Comparison of ENCODE assay signal across 2 cellular contexts in the genomic region with DNA sequence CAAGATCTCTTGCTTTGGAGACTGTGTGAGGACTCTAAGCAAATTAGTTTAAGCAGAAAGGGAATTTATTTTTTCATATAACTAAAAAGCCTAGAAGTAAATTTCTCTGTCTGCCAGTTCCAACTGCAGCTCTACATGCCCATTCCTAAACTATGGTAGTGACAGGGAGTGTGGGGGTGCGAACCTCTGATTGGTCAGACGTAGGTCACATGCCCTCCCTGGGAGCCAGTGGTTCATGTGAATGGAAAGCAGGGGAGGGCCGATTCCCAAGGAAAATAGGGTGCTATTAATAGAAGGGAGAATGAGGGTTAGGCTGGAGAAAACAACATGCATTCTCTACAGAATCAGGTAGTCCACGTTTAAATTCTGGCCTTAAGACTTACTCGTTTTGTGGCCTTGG.
TF ChIP-seq lines count a peak whose summit lies in the region.

No MANE protein-coding gene starts in this region.

TF ChIP-seq in WTC11, 78 proteins besides CTCF, POLR2A, EP300 and RAD21:
- TF ChIP-seq, protein P1, sequence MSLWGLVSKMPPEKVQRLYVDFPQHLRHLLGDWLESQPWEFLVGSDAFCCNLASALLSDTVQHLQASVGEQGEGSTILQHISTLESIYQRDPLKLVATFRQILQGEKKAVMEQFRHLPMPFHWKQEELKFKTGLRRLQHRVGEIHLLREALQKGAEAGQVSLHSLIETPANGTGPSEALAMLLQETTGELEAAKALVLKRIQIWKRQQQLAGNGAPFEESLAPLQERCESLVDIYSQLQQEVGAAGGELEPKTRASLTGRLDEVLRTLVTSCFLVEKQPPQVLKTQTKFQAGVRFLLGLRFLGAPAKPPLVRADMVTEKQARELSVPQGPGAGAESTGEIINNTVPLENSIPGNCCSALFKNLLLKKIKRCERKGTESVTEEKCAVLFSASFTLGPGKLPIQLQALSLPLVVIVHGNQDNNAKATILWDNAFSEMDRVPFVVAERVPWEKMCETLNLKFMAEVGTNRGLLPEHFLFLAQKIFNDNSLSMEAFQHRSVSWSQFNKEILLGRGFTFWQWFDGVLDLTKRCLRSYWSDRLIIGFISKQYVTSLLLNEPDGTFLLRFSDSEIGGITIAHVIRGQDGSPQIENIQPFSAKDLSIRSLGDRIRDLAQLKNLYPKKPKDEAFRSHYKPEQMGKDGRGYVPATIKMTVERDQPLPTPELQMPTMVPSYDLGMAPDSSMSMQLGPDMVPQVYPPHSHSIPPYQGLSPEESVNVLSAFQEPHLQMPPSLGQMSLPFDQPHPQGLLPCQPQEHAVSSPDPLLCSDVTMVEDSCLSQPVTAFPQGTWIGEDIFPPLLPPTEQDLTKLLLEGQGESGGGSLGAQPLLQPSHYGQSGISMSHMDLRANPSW (CRISPR knock-in tag; conservative IDR thresholded peaks at IDR 0.05; ENCODE audit: low read depth) = no peak
- TF ChIP-seq, protein P2, sequence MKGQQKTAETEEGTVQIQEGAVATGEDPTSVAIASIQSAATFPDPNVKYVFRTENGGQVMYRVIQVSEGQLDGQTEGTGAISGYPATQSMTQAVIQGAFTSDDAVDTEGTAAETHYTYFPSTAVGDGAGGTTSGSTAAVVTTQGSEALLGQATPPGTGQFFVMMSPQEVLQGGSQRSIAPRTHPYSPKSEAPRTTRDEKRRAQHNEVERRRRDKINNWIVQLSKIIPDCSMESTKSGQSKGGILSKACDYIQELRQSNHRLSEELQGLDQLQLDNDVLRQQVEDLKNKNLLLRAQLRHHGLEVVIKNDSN (CRISPR knock-in tag; IDR thresholded peaks at IDR 0.05) = peak; percentile 93
- TF ChIP-seq NR1H2 (CRISPR knock-in tag; IDR thresholded peaks at IDR 0.05) (no peak), NFYB (CRISPR knock-in tag; conservative IDR thresholded peaks at IDR 0.05; ENCODE audit: low read depth) (peak; percentile 52)
- TF ChIP-seq, protein P3, sequence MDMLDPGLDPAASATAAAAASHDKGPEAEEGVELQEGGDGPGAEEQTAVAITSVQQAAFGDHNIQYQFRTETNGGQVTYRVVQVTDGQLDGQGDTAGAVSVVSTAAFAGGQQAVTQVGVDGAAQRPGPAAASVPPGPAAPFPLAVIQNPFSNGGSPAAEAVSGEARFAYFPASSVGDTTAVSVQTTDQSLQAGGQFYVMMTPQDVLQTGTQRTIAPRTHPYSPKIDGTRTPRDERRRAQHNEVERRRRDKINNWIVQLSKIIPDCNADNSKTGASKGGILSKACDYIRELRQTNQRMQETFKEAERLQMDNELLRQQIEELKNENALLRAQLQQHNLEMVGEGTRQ (CRISPR knock-in tag; IDR thresholded peaks at IDR 0.05) = peak; percentile 94
- TF ChIP-seq, protein P4, sequence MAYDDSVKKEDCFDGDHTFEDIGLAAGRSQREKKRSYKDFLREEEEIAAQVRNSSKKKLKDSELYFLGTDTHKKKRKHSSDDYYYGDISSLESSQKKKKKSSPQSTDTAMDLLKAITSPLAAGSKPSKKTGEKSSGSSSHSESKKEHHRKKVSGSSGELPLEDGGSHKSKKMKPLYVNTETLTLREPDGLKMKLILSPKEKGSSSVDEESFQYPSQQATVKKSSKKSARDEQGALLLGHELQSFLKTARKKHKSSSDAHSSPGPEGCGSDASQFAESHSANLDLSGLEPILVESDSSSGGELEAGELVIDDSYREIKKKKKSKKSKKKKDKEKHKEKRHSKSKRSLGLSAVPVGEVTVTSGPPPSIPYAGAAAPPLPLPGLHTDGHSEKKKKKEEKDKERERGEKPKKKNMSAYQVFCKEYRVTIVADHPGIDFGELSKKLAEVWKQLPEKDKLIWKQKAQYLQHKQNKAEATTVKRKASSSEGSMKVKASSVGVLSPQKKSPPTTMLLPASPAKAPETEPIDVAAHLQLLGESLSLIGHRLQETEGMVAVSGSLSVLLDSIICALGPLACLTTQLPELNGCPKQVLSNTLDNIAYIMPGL (CRISPR knock-in tag; IDR thresholded peaks at IDR 0.05) = no peak
TF ChIP-seq in WTC11: peak in this region for 3.

TF ChIP-seq in HEK293T, 16 proteins besides CTCF, POLR2A, EP300 and RAD21:
- TF ChIP-seq ZNF384 (IDR thresholded peaks at IDR 0.05) (no peak), FOXA1 (IDR thresholded peaks at IDR 0.05) (no peak), ARNT (IDR thresholded peaks at IDR 0.05) (no peak), SP1 (IDR thresholded peaks at IDR 0.05) (no peak), NFRKB (IDR thresholded peaks at IDR 0.05) (no peak), SUZ12 (IDR thresholded peaks at IDR 0.05) (no peak)
